1 cellular context compared by ENCODE assay signal in genomic region chr12:131606218-131606899, GRCh38.
TF ChIP-seq lines count a peak whose summit lies in the region.

No MANE protein-coding gene starts in this region.

TF ChIP-seq in K562, 482 proteins besides CTCF, POLR2A, EP300 and RAD21 (continued from another document):
- TF ChIP-seq RBM39 (optimal IDR thresholded peaks at IDR 0.05; ENCODE audit: low read depth, low read length): no peak
- no peak for TF ChIP-seq EGR1 (conservative IDR thresholded peaks at IDR 0.05)
- TF ChIP-seq UBTF (IDR thresholded peaks at IDR 0.05; ENCODE audit: borderline replicate concordance in 1 of 2, low read depth in 2 of 2, low read length in 2 of 2): no peak
- no peak for TF ChIP-seq TGIF2 (CRISPR knock-in tag; IDR thresholded peaks at IDR 0.05)
- no peak for TF ChIP-seq ILF3 (IDR thresholded peaks at IDR 0.05; ENCODE audit: borderline replicate concordance)
- TF ChIP-seq EZH2 (IDR thresholded peaks at IDR 0.05; ENCODE audit: borderline replicate concordance, low read depth, low read length): no peak
- 0 out of 2 replicates have a peak, but pooled peaks have one; percentile 49 for TF ChIP-seq THAP7 (CRISPR knock-in tag; IDR thresholded peaks at IDR 0.05)
- TF ChIP-seq ZNF639 (CRISPR knock-in tag; conservative IDR thresholded peaks at IDR 0.05 in 1 of 2, IDR thresholded peaks at IDR 0.05 in 1 of 2): peak in 1 of 2 experiments; percentile 90; a peak in 2 of 4 replicates
- no peak for TF ChIP-seq FOXK1 (CRISPR knock-in tag; IDR thresholded peaks at IDR 0.05; ENCODE audit: borderline replicate concordance)
- peak; percentile 93 for TF ChIP-seq ZNF583 (CRISPR knock-in tag; IDR thresholded peaks at IDR 0.05)
- TF ChIP-seq ARID3B (CRISPR knock-in tag; IDR thresholded peaks at IDR 0.05; ENCODE audit: borderline replicate concordance): no peak
- TF ChIP-seq MGA (IDR thresholded peaks at IDR 0.05): no peak
- no peak for TF ChIP-seq NCOA4 (IDR thresholded peaks at IDR 0.05; ENCODE audit: partially characterized antibody)
- TF ChIP-seq ARNT (IDR thresholded peaks at IDR 0.05): no peak
- no peak for TF ChIP-seq CBX5 (IDR thresholded peaks at IDR 0.05; ENCODE audit: borderline replicate concordance, low read depth)
- TF ChIP-seq JUND (IDR thresholded peaks at IDR 0.05; ENCODE audit: borderline replicate concordance, low read depth, low read length): peak; percentile 18; the same call in 1 of the 2 replicates
- TF ChIP-seq JUND (tag; IDR thresholded peaks at IDR 0.05; ENCODE audit: borderline replicate concordance, low read depth, low read length): peak; percentile 56; the same call in 1 of the 3 replicates
- 0 out of 2 replicates have a peak, but pooled peaks have one; percentile 58 for TF ChIP-seq ZBTB17 (CRISPR knock-in tag; IDR thresholded peaks at IDR 0.05)
- no peak for TF ChIP-seq XRCC5 (IDR thresholded peaks at IDR 0.05; ENCODE audit: low read depth, low read length)
- no peak for TF ChIP-seq ZNF384 (IDR thresholded peaks at IDR 0.05; ENCODE audit: low read depth, low read length)
- no peak for TF ChIP-seq RNF2 (IDR thresholded peaks at IDR 0.05)
- TF ChIP-seq PTRF (tag; IDR thresholded peaks at IDR 0.05): peak; percentile 90
- peak; percentile 59 for TF ChIP-seq ETV1 (tag; conservative IDR thresholded peaks at IDR 0.05; ENCODE audit: low read depth)
- peak; percentile 23; the same call in 1 of the 2 replicates for TF ChIP-seq ZSCAN32 (CRISPR knock-in tag; IDR thresholded peaks at IDR 0.05)
- TF ChIP-seq RBM25 (IDR thresholded peaks at IDR 0.05; ENCODE audit: low read depth, low read length, severe bottlenecking): no peak
